9 cellular contexts compared by ENCODE assay signal in genomic region chr16:14309001-14309886, GRCh38.
DNase-seq lines count a peak whose midpoint lies in the region; ATAC-seq and TF ChIP-seq lines count a peak whose summit lies in the region.
"Had no signal": no experiment of that assay in that cellular context is flagged by ENCODE, and none has a peak within 500 bp of the region (broad histone marks: within the 10 kb centered on the region; RNA-seq: fewer than 3 reads in every experiment).

No MANE protein-coding gene starts in this region.

- H3K4me1 ChIP-seq in BE2C (peaks cover 42% of the 10 kb centered on the region), mucosa of rectum (ENCODE audit: control insufficient read depth in 2 of 2, insufficient read depth in 2 of 2, low read length in 2 of 2) (peaks cover 4 to 12% of the 10 kb centered on the region in 2 donors)

- H3K27me3 ChIP-seq in BE2C (no peaks in the 10 kb centered on the region), mucosa of rectum (ENCODE audit: control insufficient read depth in 2 of 2, insufficient read depth in 2 of 2, low read length in 2 of 2) (no peaks in the 10 kb centered on the region)

- H3K9ac ChIP-seq in mucosa of rectum (ENCODE audit: low read depth in 1 of 2, low read length in 2 of 2): no peak overlapping the region

- peak overlapping the region; percentile 28 to 43 for H3K27ac ChIP-seq in mucosa of rectum (ENCODE audit: low read depth in 2 of 2, low read length in 2 of 2)
- H3K27ac ChIP-seq in caudate nucleus (ENCODE audit: low read depth, low read length): no peak overlapping the region

- H3K4me3 ChIP-seq in BE2C (ENCODE audit: low read depth, low read length) (no peak overlapping the region), mucosa of rectum (ENCODE audit: low read length in 2 of 2) (peak overlapping the region; percentile 15 to 46)

- ATAC-seq in GM18873 (IDR thresholded peaks at IDR 0.05; ENCODE audit: low FRiP score, unreplicated experiment): no peak

- H3K9me3 ChIP-seq in BE2C (no peaks in the 10 kb centered on the region), mucosa of rectum (ENCODE audit: control insufficient read depth in 2 of 2, low read length in 2 of 2) (no peaks in the 10 kb centered on the region)

- H3K36me3 ChIP-seq in BE2C (no peaks in the 10 kb centered on the region), mucosa of rectum (ENCODE audit: control insufficient read depth in 2 of 2, insufficient read depth in 2 of 2, low read length in 2 of 2) (no peaks in the 10 kb centered on the region)

- DNase-seq in BE2C (peak; percentile 49), HCEC 1CT (peak; percentile 20), caudate nucleus (lab: John Stamatoyannopoulos, UW) (no peak), NCI-H2196 treated with DMSO at 0.1 percent for 48 hours (lab: John Stamatoyannopoulos, UW; ENCODE audit: unreplicated experiment) (no peak), NOMO-1 treated with dmso at 0.1 percent for 144 hours (lab: John Stamatoyannopoulos, UW; ENCODE audit: unreplicated experiment) (no peak)
- peak; percentile 33 for DNase-seq in activated naive CD4-positive, alpha-beta T cell treated with anti-CD3 and anti-CD28 coated beads, Interleukin-2, amount 50 U/mL, for 16 hours
- DNase-seq: midbrain had no signal

- peak; percentile 41 for TF ChIP-seq CTCF in BE2C (IDR thresholded peaks at IDR 0.05; ENCODE audit: low read depth, low read length)

Comparison
In these comparisons a context has a peak if more than half of its experiments do, and no peak if none do; other contexts are left out.
1. DNase-seq: peak in BE2C (single experiment), HCEC 1CT (single experiment) and activated naive CD4-positive, alpha-beta T cell treated with anti-CD3 and anti-CD28 coated beads, Interleukin-2, amount 50 U/mL, for 16 hours (single experiment); none in caudate nucleus (0 of 61), NCI-H2196 treated with DMSO at 0.1 percent for 48 hours (single experiment) and NOMO-1 treated with dmso at 0.1 percent for 144 hours (single experiment).